Comparison of ENCODE assay signal across 10 cellular contexts in the genomic region with DNA sequence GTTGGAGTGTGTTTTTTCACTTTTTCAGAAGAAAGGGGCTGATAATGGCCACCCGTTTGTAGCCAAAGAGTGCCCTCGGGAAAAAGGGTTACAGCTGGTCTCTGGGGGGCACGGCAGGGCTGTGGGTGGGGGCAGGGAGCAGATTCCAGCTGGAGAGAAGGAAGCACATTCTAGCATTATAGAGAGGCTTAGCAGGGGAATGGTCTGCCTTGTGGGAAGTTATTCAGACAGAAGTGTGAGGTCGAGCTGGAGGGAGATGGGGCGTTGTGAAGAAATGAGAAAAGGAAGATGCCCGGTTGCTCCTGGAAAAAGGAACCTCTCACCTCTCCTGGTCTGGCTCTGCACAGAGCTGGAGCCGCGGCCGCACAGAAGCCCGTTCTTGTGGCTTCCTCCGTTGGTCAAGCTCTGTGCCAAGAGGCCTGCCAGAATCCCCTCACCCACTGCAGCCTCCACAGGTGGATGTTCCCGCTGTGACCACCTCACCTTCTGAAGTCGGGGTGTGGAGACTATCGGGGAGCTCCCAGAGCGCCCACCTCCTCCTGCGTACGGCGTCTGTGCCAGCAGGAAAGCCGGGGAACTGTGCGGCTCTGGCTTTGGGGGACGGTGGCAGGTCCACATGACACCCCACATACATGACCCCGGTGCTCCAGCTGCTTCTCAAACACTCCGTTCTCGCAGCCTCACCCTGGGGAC. TPM values are rescaled to one million over a fixed set of nuclear protein-coding genes. Genes with fewer than 3 reads are reported as not detected.
DNase-seq lines count a peak whose midpoint lies in the region; ATAC-seq, FAIRE-seq and TF ChIP-seq lines count a peak whose summit lies in the region.
"Had no signal": no experiment of that assay in that cellular context is flagged by ENCODE, and none has a peak within 500 bp of the region (broad histone marks: within the 10 kb centered on the region; RNA-seq: fewer than 3 reads in every experiment).

No MANE protein-coding gene starts in this region.

- H3K27me3 ChIP-seq in NT2/D1 (ENCODE audit: insufficient read depth, insufficient read length) (no peaks in the 10 kb centered on the region), endothelial cell of umbilical vein (ENCODE audit: control insufficient read depth in 2 of 2, insufficient read depth in 2 of 2, low read length in 2 of 2) (no peaks in the 10 kb centered on the region)

- H3K4me2 ChIP-seq in endothelial cell of umbilical vein (ENCODE audit: insufficient read depth, low read length), result peak overlapping the region; percentile 71

- H4K20me1 ChIP-seq in endothelial cell of umbilical vein (replicated peaks; ENCODE audit: control insufficient read depth, extremely low read depth, insufficient read depth, low read length), result no peaks in the 10 kb centered on the region

- peaks cover 5% of the 10 kb centered on the region for H3K79me2 ChIP-seq in endothelial cell of umbilical vein (ENCODE audit: control insufficient read depth, insufficient read depth, low read length)

- H3K36me3 ChIP-seq in NT2/D1 (ENCODE audit: insufficient read depth, insufficient read length, low read length) (no peaks in the 10 kb centered on the region), endothelial cell of umbilical vein (ENCODE audit: control insufficient read depth in 2 of 2, extremely low read depth in 1 of 2, insufficient read depth in 2 of 2, low read length in 2 of 2) (no peaks in the 10 kb centered on the region)

- no peaks in the 10 kb centered on the region for H3K36me3 Mint-ChIP-seq in nephron progenitor cell (ENCODE audit: low read depth)
- H3K36me3 Mint-ChIP-seq in activated T-cell treated with anti-CD3 and anti-CD28 coated beads, Interleukin-2, amount 50 U/mL, for 72 hours (ENCODE audit: insufficient read depth in 2 of 2), result peaks cover 0 to 1% of the 10 kb centered on the region in 2 donors
- H3K36me3 Mint-ChIP-seq: CD8-positive, alpha-beta memory T cell had no signal

- intact Hi-C loops in endothelial cell of umbilical vein (cut with micrococcal nuclease), result loop anchor here (1.0 to 5.0 kb wide), 3 partner anchors 33 to 48 kb away; no protein-coding TSS in a partner anchor

- H3K9ac ChIP-seq in NT2/D1 (ENCODE audit: insufficient read length, low read depth) (peak overlapping the region; percentile 28), endothelial cell of umbilical vein (replicated peaks; ENCODE audit: extremely low read depth, insufficient read depth, low read length) (peak overlapping the region; percentile 38)

- no peak for FAIRE-seq in endothelial cell of umbilical vein (lab: Jason Lieb, UNC)

- POLR2A ChIA-PET in AG04449 (lab: Yijun Ruan, JAX) (interaction anchor here (0.9 to 2.6 kb wide), 4 partner anchors 14 to 30 kb away, joined by 3 to 8 read pairs (median 3); no protein-coding TSS in a partner anchor), endothelial cell of umbilical vein (lab: Charles Lee) (no interaction called here)

- peak overlapping the region; percentile 24 for H3K27ac ChIP-seq in endothelial cell of umbilical vein (ENCODE audit: insufficient read depth, low read depth, low read length)

- peak overlapping the region; percentile 44 for H3K4me3 ChIP-seq in AG04449 (ENCODE audit: low read depth, low read length)
- H3K4me3 ChIP-seq in NT2/D1 (ENCODE audit: insufficient read length, low read depth), result no peak overlapping the region
- peak overlapping the region in 1 of 3 experiments; percentile 30 for H3K4me3 ChIP-seq in endothelial cell of umbilical vein (replicated peaks in 1 of 3; ENCODE audit: insufficient read depth in 1 of 3, low read depth in 1 of 3, low read length in 3 of 3)

- BruUV-seq in endothelial cell of umbilical vein (replicated peaks; lab: Mats Ljungman, UMichigan), result no TSS peak

- H3K9me3 Mint-ChIP-seq in nephron progenitor cell, result no peaks in the 10 kb centered on the region
- H3K9me3 Mint-ChIP-seq in activated T-cell treated with anti-CD3 and anti-CD28 coated beads, Interleukin-2, amount 50 U/mL, for 72 hours, result no peaks in the 10 kb centered on the region
- H3K9me3 Mint-ChIP-seq: CD8-positive, alpha-beta memory T cell had no signal

- peak overlapping the region; percentile 87 for H3K27ac Mint-ChIP-seq in nephron progenitor cell
- H3K27ac Mint-ChIP-seq in activated T-cell treated with anti-CD3 and anti-CD28 coated beads, Interleukin-2, amount 50 U/mL, for 72 hours, result no peak overlapping the region
- H3K27ac Mint-ChIP-seq: CD8-positive, alpha-beta memory T cell had no signal

- dilution Hi-C loops in endothelial cell of umbilical vein (cut with MboI; ENCODE audit: extremely low pct_ligation_motif_present, low sequenced_read_pairs), result no loop called here

- peaks cover 22% of the 10 kb centered on the region for H3K4me1 ChIP-seq in NT2/D1 (ENCODE audit: insufficient read depth, insufficient read length)
- peaks cover 37% of the 10 kb centered on the region for H3K4me1 ChIP-seq in endothelial cell of umbilical vein (ENCODE audit: control insufficient read depth, extremely low read depth, insufficient read depth, low read length)

- no peak for TF ChIP-seq POLR2A in endothelial cell of umbilical vein (IDR thresholded peaks at IDR 0.05; ENCODE audit: low read depth, low read length)

- no peak for ATAC-seq in activated T-cell treated with anti-CD3 and anti-CD28 coated beads, Interleukin-2, amount 50 U/mL, for 72 hours (replicated peaks in 1 of 2)
- no peak for ATAC-seq in HG03442 (IDR thresholded peaks at IDR 0.05; ENCODE audit: unreplicated experiment)

- H3K4me1 Mint-ChIP-seq in nephron progenitor cell, result peaks cover 91% of the 10 kb centered on the region
- H3K4me1 Mint-ChIP-seq in activated T-cell treated with anti-CD3 and anti-CD28 coated beads, Interleukin-2, amount 50 U/mL, for 72 hours (ENCODE audit: low read depth), result peaks cover 21% of the 10 kb centered on the region

- TF ChIP-seq CTCF in AG04449 (IDR thresholded peaks at IDR 0.05; ENCODE audit: insufficient read depth, low read length, missing control alignments) (no peak), endothelial cell of umbilical vein (IDR thresholded peaks at IDR 0.05; ENCODE audit: extremely low read depth in 1 of 2, insufficient read depth in 1 of 2, low read depth in 1 of 2, low read length in 2 of 2) (no peak), nephron progenitor cell (IDR thresholded peaks at IDR 0.05) (no peak)

- peak overlapping the region; percentile 70 for H3K4me3 Mint-ChIP-seq in nephron progenitor cell
- no peak overlapping the region for H3K4me3 Mint-ChIP-seq in activated T-cell treated with anti-CD3 and anti-CD28 coated beads, Interleukin-2, amount 50 U/mL, for 72 hours
- H3K4me3 Mint-ChIP-seq: CD8-positive, alpha-beta memory T cell had no signal

- H2AFZ ChIP-seq in endothelial cell of umbilical vein (ENCODE audit: low read depth, low read length), result no peak overlapping the region

- H3K9me1 ChIP-seq in endothelial cell of umbilical vein (replicated peaks; ENCODE audit: control insufficient read depth, extremely low read depth, insufficient read depth, low read length), result no peaks in the 10 kb centered on the region

- H3K27me3 Mint-ChIP-seq in nephron progenitor cell (ENCODE audit: low read depth, poor library complexity), result peaks cover 4% of the 10 kb centered on the region
- H3K27me3 Mint-ChIP-seq in activated T-cell treated with anti-CD3 and anti-CD28 coated beads, Interleukin-2, amount 50 U/mL, for 72 hours (ENCODE audit: low read depth), result no peaks in the 10 kb centered on the region

- CTCF ChIA-PET in AG04449 (lab: Yijun Ruan, JAX) (interaction anchor here (1.2 to 1.9 kb wide), 4 partner anchors 11 to 55 kb away, joined by 3 to 5 read pairs (median 4); no protein-coding TSS in a partner anchor), endothelial cell of umbilical vein (lab: Charles Lee) (interaction anchor here (1.0 to 2.5 kb wide), 5 partner anchors 14 to 43 kb away, joined by 3 to 15 read pairs (median 4); no protein-coding TSS in a partner anchor)

- no peaks in the 10 kb centered on the region for H3K9me3 ChIP-seq in NT2/D1 (ENCODE audit: insufficient read depth, low read length)
- no peaks in the 10 kb centered on the region for H3K9me3 ChIP-seq in endothelial cell of umbilical vein (replicated peaks; ENCODE audit: control insufficient read depth, insufficient read depth, low read length)

- DNase-seq in AG04449 (ENCODE audit: low read depth, low spot score) (no peak), NT2/D1 (ENCODE audit: low read depth, low spot score) (no peak), endothelial cell of umbilical vein (ENCODE audit: low read depth, low spot score) (no peak), nephron progenitor cell (no peak), Ammon's horn (ENCODE audit: low spot score) (no peak), NCI-H82 treated with DMSO at 0.1 percent for 48 hours (lab: John Stamatoyannopoulos, UW; ENCODE audit: unreplicated experiment) (no peak)
- DNase-seq in activated T-cell treated with anti-CD3 and anti-CD28 coated beads, Interleukin-2, amount 50 U/mL, for 72 hours, result no peak
- DNase-seq: CD8-positive, alpha-beta memory T cell; NCI-H446 treated with DMSO at 0.1 percent for 48 hours had no signal

TF ChIP-seq in endothelial cell of umbilical vein, 7 proteins besides CTCF, POLR2A, EP300 and RAD21:
- TF ChIP-seq GATA2 (IDR thresholded peaks at IDR 0.05; ENCODE audit: insufficient read depth, insufficient read length, low read depth, low read length) (no peak), POLR2AphosphoS5 (IDR thresholded peaks at IDR 0.05; ENCODE audit: insufficient read depth, low read depth, low read length) (no peak), MYC (IDR thresholded peaks at IDR 0.05; ENCODE audit: low read depth, low read length) (no peak), JUN (IDR thresholded peaks at IDR 0.05; ENCODE audit: borderline replicate concordance, insufficient read depth, insufficient read length, low read depth) (no peak)
- TF ChIP-seq, protein P1, sequence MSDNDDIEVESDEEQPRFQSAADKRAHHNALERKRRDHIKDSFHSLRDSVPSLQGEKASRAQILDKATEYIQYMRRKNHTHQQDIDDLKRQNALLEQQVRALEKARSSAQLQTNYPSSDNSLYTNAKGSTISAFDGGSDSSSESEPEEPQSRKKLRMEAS (IDR thresholded peaks at IDR 0.05; ENCODE audit: insufficient read depth, insufficient read length), result no peak

RNA-seq across cellular contexts. Expression of a gene that starts 52.4 kb away (rescaled TPM):
- total RNA-seq in endothelial cell of umbilical vein, result 0.42 and 0.49 TPM in 2 replicates
- polyA plus RNA-seq in endothelial cell of umbilical vein, result 0.24 and 0.36 TPM in 2 replicates
- polyA plus RNA-seq in endothelial cell of umbilical vein (2011; cell fraction: cytosol; rRNA removed), result 0.07 TPM in 1 of 2 replicates, not detected in the other
- polyA plus RNA-seq in endothelial cell of umbilical vein (2011; cell fraction: nucleus; rRNA removed), result 2.2 and 2.6 TPM in 2 replicates
- polyA plus RNA-seq in endothelial cell of umbilical vein (2012), result 0.35 TPM in 1 of 2 replicates, not detected in the other
- polyA minus RNA-seq in endothelial cell of umbilical vein, result 0.56 TPM in 1 of 2 replicates, not detected in the other
- polyA minus RNA-seq in endothelial cell of umbilical vein (2011; cell fraction: cytosol; rRNA and poly(A)+ RNA removed), result not detected
- polyA minus RNA-seq in endothelial cell of umbilical vein (2011; cell fraction: nucleus; rRNA and poly(A)+ RNA removed), result 0.43 and 0.63 TPM in 2 replicates
- total RNA-seq in activated T-cell treated with anti-CD3 and anti-CD28 coated beads, Interleukin-2, amount 50 U/mL, for 72 hours, result under 1 TPM; 0.51 to 0.62 TPM
- total RNA-seq: CD8-positive, alpha-beta memory T cell had no signal
- polyA plus RNA-seq: CD8-positive, alpha-beta memory T cell had no signal
